14 cellular contexts compared by ENCODE assay signal in genomic region chr3:11476814-11477213, GRCh38.
DNase-seq lines count a peak whose midpoint lies in the region; ATAC-seq, FAIRE-seq and TF ChIP-seq lines count a peak whose summit lies in the region.
"Had no signal": no experiment of that assay in that cellular context is flagged by ENCODE, and none has a peak within 500 bp of the region (broad histone marks: within the 10 kb centered on the region; RNA-seq: fewer than 3 reads in every experiment).

No MANE protein-coding gene starts in this region.

- H3K4me2 ChIP-seq in astrocyte (ENCODE audit: low read length), result peak overlapping the region; percentile 65

- TF ChIP-seq POLR2A in thyroid gland (IDR thresholded peaks at IDR 0.05), result no peak

- no peaks in the 10 kb centered on the region for H3K79me2 ChIP-seq in astrocyte (ENCODE audit: insufficient read depth, low read length)

- peaks cover 35% of the 10 kb centered on the region for H3K4me1 ChIP-seq in astrocyte (ENCODE audit: insufficient read depth, low read length)
- peaks cover 21% of the 10 kb centered on the region in 2 donors for H3K4me1 ChIP-seq in muscle layer of duodenum (ENCODE audit: control insufficient read depth in 1 of 2, insufficient read depth in 2 of 2, low read length in 2 of 2)
- H3K4me1 ChIP-seq in thyroid gland, result peaks cover 0 to 32% of the 10 kb centered on the region in 2 donors
- no peaks in the 10 kb centered on the region for H3K4me1 ChIP-seq in CD4-positive, alpha-beta memory T cell (ENCODE audit: insufficient read depth, low read length)

- H3K4me3 Mint-ChIP-seq in astrocyte (ENCODE audit: unreplicated experiment), result no peak overlapping the region
- no peak overlapping the region for H3K4me3 Mint-ChIP-seq in CD4-positive, alpha-beta memory T cell
- H3K4me3 Mint-ChIP-seq: activated CD4-positive, alpha-beta memory T cell treated with anti-CD3 and anti-CD28 coated beads for 36 hours; activated naive CD4-positive, alpha-beta T cell treated with anti-CD3 and anti-CD28 coated beads, Interleukin-2, amount 10 ng/mL, durations not matched to agents 7 days and 5 days; T-cell had no signal

- intact Hi-C loops in thyroid gland (cut with DNase I), result no loop called here
- intact Hi-C loops in CD4-positive, alpha-beta memory T cell (cut with micrococcal nuclease), result no loop called here

- H3K27ac Mint-ChIP-seq in astrocyte (ENCODE audit: unreplicated experiment), result peak overlapping the region; percentile 91
- no peak overlapping the region for H3K27ac Mint-ChIP-seq in CD4-positive, alpha-beta memory T cell
- H3K27ac Mint-ChIP-seq: activated CD4-positive, alpha-beta memory T cell treated with anti-CD3 and anti-CD28 coated beads for 36 hours; activated naive CD4-positive, alpha-beta T cell treated with anti-CD3 and anti-CD28 coated beads, Interleukin-2, amount 10 ng/mL, durations not matched to agents 7 days and 5 days; T-cell had no signal

- H3K27ac ChIP-seq in astrocyte (ENCODE audit: low read depth, low read length) (peak overlapping the region; percentile 88), muscle layer of duodenum (ENCODE audit: low read length) (peak overlapping the region; percentile 91), thyroid gland (no peak overlapping the region)
- H3K27ac ChIP-seq in CD4-positive, alpha-beta memory T cell (ENCODE audit: low read depth, low read length), result no peak overlapping the region
- H3K27ac ChIP-seq: C4-2B, psoas muscle had no signal

- no peaks in the 10 kb centered on the region for H3K9me3 ChIP-seq in astrocyte (ENCODE audit: insufficient read depth, low read depth, low read length)
- no peaks in the 10 kb centered on the region for H3K9me3 ChIP-seq in muscle layer of duodenum (ENCODE audit: control insufficient read depth in 1 of 2, low read length in 2 of 2)
- no peaks in the 10 kb centered on the region for H3K9me3 ChIP-seq in thyroid gland
- no peaks in the 10 kb centered on the region for H3K9me3 ChIP-seq in CD4-positive, alpha-beta memory T cell (ENCODE audit: control insufficient read depth in 1 of 2, low read length in 2 of 2)
- H3K9me3 ChIP-seq: psoas muscle had no signal

- no peak overlapping the region for H2AFZ ChIP-seq in astrocyte (ENCODE audit: low read depth, low read length)

- TF ChIP-seq CTCF in D721Med (IDR thresholded peaks at IDR 0.05; ENCODE audit: insufficient read depth, missing control alignments) (no peak), astrocyte (IDR thresholded peaks at IDR 0.05; ENCODE audit: insufficient read depth, low read depth, low read length) (no peak), thyroid gland (IDR thresholded peaks at IDR 0.05) (no peak)

- H3K4me1 Mint-ChIP-seq in astrocyte (ENCODE audit: low read depth, unreplicated experiment), result peaks cover 32% of the 10 kb centered on the region
- no peaks in the 10 kb centered on the region for H3K4me1 Mint-ChIP-seq in CD4-positive, alpha-beta memory T cell
- H3K4me1 Mint-ChIP-seq: activated naive CD4-positive, alpha-beta T cell treated with anti-CD3 and anti-CD28 coated beads, Interleukin-2, amount 10 ng/mL, durations not matched to agents 7 days and 5 days; T-cell had no signal

- H3K9ac ChIP-seq in astrocyte (ENCODE audit: low read length), result peak overlapping the region; percentile 41

- ATAC-seq in GM19351 (IDR thresholded peaks at IDR 0.05; ENCODE audit: unreplicated experiment), result no peak
- ATAC-seq: T-cell had no signal

- no peak for DNase-seq in D721Med (ENCODE audit: insufficient read length, low spot score)
- peak; percentile 86 for DNase-seq in NCI-H146 treated with DMSO at 0.1 percent for 48 hours (lab: John Stamatoyannopoulos, UW; ENCODE audit: unreplicated experiment)
- DNase-seq in astrocyte (ENCODE audit: low read depth), result no peak
- DNase-seq in thyroid gland, result no peak
- DNase-seq in cerebellar cortex (ENCODE audit: low spot score), result no peak
- no peak for DNase-seq in CD4-positive, alpha-beta memory T cell
- DNase-seq: activated CD4-positive, alpha-beta memory T cell treated with anti-CD3 and anti-CD28 coated beads for 36 hours; activated naive CD4-positive, alpha-beta T cell treated with anti-CD3 and anti-CD28 coated beads, Interleukin-2, amount 10 ng/mL, durations not matched to agents 7 days and 5 days; psoas muscle; T-cell had no signal

- WGBS in thyroid gland, 2 donors, result 63 to 72% methylated on average over 3 of the region's 3 CpGs

- H3K4me3 ChIP-seq in astrocyte (ENCODE audit: insufficient read depth, low read depth, low read length) (no peak overlapping the region), muscle layer of duodenum (ENCODE audit: low read depth in 1 of 2, low read length in 2 of 2) (peak overlapping the region in 1 of 2 donors; percentile 9), thyroid gland (replicated peaks in 1 of 3) (no peak overlapping the region)
- no peak overlapping the region for H3K4me3 ChIP-seq in CD4-positive, alpha-beta memory T cell (ENCODE audit: low read length in 2 of 2)
- H3K4me3 ChIP-seq: psoas muscle had no signal

- H3K36me3 Mint-ChIP-seq in astrocyte (ENCODE audit: low read depth, unreplicated experiment), result peaks cover 1% of the 10 kb centered on the region
- peaks cover 2 to 9% of the 10 kb centered on the region in 2 donors for H3K36me3 Mint-ChIP-seq in CD4-positive, alpha-beta memory T cell
- H3K36me3 Mint-ChIP-seq: activated naive CD4-positive, alpha-beta T cell treated with anti-CD3 and anti-CD28 coated beads, Interleukin-2, amount 10 ng/mL, durations not matched to agents 7 days and 5 days had no signal

- CTCF ChIA-PET in CD4-positive, alpha-beta memory T cell (lab: Charles Lee; ENCODE audit: partially characterized antibody), result no interaction called here

- POLR2A ChIA-PET in CD4-positive, alpha-beta memory T cell (lab: Charles Lee; ENCODE audit: partially characterized antibody), result no interaction called here

- H3K36me3 ChIP-seq in astrocyte (ENCODE audit: insufficient read depth, low read length) (no peaks in the 10 kb centered on the region), muscle layer of duodenum (ENCODE audit: control insufficient read depth in 1 of 2, insufficient read depth in 2 of 2, low read length in 2 of 2) (no peaks in the 10 kb centered on the region), thyroid gland (no peaks in the 10 kb centered on the region)
- H3K36me3 ChIP-seq in CD4-positive, alpha-beta memory T cell (ENCODE audit: insufficient read depth, low read length), result no peaks in the 10 kb centered on the region

- H3K9me3 Mint-ChIP-seq in astrocyte (ENCODE audit: unreplicated experiment), result no peaks in the 10 kb centered on the region
- H3K9me3 Mint-ChIP-seq in CD4-positive, alpha-beta memory T cell, result no peaks in the 10 kb centered on the region
- H3K9me3 Mint-ChIP-seq: activated CD4-positive, alpha-beta memory T cell treated with anti-CD3 and anti-CD28 coated beads for 36 hours; activated naive CD4-positive, alpha-beta T cell treated with anti-CD3 and anti-CD28 coated beads, Interleukin-2, amount 10 ng/mL, durations not matched to agents 7 days and 5 days; T-cell had no signal

- H4K20me1 ChIP-seq in astrocyte (ENCODE audit: insufficient read depth, low read length), result no peaks in the 10 kb centered on the region

- FAIRE-seq in D721Med (lab: Jason Lieb, UNC) (peak; percentile 38), astrocyte (lab: Jason Lieb, UNC) (no peak)
- FAIRE-seq: colon had no signal

- H3K27me3 Mint-ChIP-seq in astrocyte (ENCODE audit: low read depth, unreplicated experiment), result no peaks in the 10 kb centered on the region
- H3K27me3 Mint-ChIP-seq in CD4-positive, alpha-beta memory T cell, result no peaks in the 10 kb centered on the region
- H3K27me3 Mint-ChIP-seq: activated CD4-positive, alpha-beta memory T cell treated with anti-CD3 and anti-CD28 coated beads for 36 hours; activated naive CD4-positive, alpha-beta T cell treated with anti-CD3 and anti-CD28 coated beads, Interleukin-2, amount 10 ng/mL, durations not matched to agents 7 days and 5 days; T-cell had no signal

- H3K27me3 ChIP-seq in astrocyte (ENCODE audit: insufficient read depth, low read length) (no peaks in the 10 kb centered on the region), muscle layer of duodenum (ENCODE audit: low read depth, low read length) (no peaks in the 10 kb centered on the region), thyroid gland (no peaks in the 10 kb centered on the region)
- H3K27me3 ChIP-seq in CD4-positive, alpha-beta memory T cell (ENCODE audit: insufficient read depth, low read length), result no peaks in the 10 kb centered on the region

Comparison
In these comparisons a context has a peak if more than half of its experiments do, and no peak if none do; other contexts are left out.
1. H3K27ac ChIP-seq: peak in astrocyte (single experiment) and muscle layer of duodenum (single experiment); none in thyroid gland (0 of 3) and CD4-positive, alpha-beta memory T cell (single experiment).